8 cellular contexts compared by ENCODE assay signal in the genomic region with DNA sequence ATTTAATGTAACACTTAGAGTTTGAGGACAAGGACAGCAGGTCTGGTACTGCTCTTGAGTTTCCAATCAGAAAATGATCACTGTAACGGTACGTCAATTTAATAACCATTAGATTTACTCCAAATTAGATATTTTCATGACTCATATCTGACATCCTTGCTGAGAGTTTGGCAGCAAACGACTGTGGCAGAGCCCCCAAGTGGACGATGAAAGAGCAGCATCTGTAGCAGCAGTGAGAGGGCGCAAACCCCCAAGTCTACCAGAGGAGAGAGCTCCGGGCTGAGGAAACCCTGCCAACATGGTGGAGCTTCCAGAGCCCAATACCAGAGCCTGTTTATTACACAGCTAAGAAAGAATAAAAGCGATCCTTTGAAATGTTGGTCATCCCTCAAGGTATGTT.
DNase-seq lines count a peak whose midpoint lies in the region; ATAC-seq and TF ChIP-seq lines count a peak whose summit lies in the region.

No MANE protein-coding gene starts in this region.

- CTCF ChIA-PET in PC-9 (lab: Charles Lee) = interaction anchor here (1.0 kb wide), 1 partner anchor 72 kb away, joined by 4 read pairs; no protein-coding TSS in a partner anchor

- no peaks in the 10 kb centered on the region for H3K4me1 ChIP-seq in PC-9 (replicated peaks; ENCODE audit: insufficient read depth)
- H3K4me1 ChIP-seq in colonic mucosa = no peaks in the 10 kb centered on the region

- TF ChIP-seq CTCF in PC-9 (conservative IDR thresholded peaks at IDR 0.05) (peak; percentile 41; the same call in 1 of the 2 replicates), colonic mucosa (IDR thresholded peaks at IDR 0.05) (peak; percentile 50)

- no peak overlapping the region for H3K27ac ChIP-seq in PC-9
- no peak overlapping the region for H3K27ac ChIP-seq in colonic mucosa

- H3K9me2 ChIP-seq in PC-9 (ENCODE audit: insufficient read depth) = no peaks in the 10 kb centered on the region

- no peak overlapping the region for H3K4me2 ChIP-seq in PC-9

- H3K9me3 ChIP-seq in PC-9 (ENCODE audit: insufficient read depth, low read depth) (no peaks in the 10 kb centered on the region), colonic mucosa (no peaks in the 10 kb centered on the region)

- H3K79me2 ChIP-seq in PC-9 (ENCODE audit: low read depth) = no peaks in the 10 kb centered on the region

- no TSS peak for BruUV-seq in PC-9 (replicated peaks; lab: Mats Ljungman, UMichigan)

- POLR2A ChIA-PET in PC-9 (lab: Charles Lee; ENCODE audit: unreplicated experiment) = interaction anchor here (0.6 kb wide), 1 partner anchor 395 kb away, joined by 5 read pairs; no protein-coding TSS in a partner anchor

- intact Hi-C loops in PC-9 (cut with micrococcal nuclease; ENCODE audit: unreplicated experiment) (loop anchor here (1.0 to 5.0 kb wide), 2 partner anchors 70 to 332 kb away; no protein-coding TSS in a partner anchor), colonic mucosa (cut with DNase I) (no loop called here)

- H3K4me3 ChIP-seq in PC-9 (no peak overlapping the region), colonic mucosa (no peak overlapping the region)

- ATAC-seq in GM21515 (IDR thresholded peaks at IDR 0.05; ENCODE audit: unreplicated experiment) = peak; percentile 95
- ATAC-seq in HG03558 (IDR thresholded peaks at IDR 0.05; ENCODE audit: extremely low read depth, unreplicated experiment) = peak; percentile 89

- H3K36me3 ChIP-seq in PC-9 (ENCODE audit: low read depth) = no peaks in the 10 kb centered on the region
- no peaks in the 10 kb centered on the region for H3K36me3 ChIP-seq in colonic mucosa

- H4K20me1 ChIP-seq in PC-9 (ENCODE audit: insufficient read depth) = no peaks in the 10 kb centered on the region

- H3K9ac ChIP-seq in colonic mucosa (ENCODE audit: low read depth in 2 of 2, low read length in 2 of 2) = no peak overlapping the region

- no peaks in the 10 kb centered on the region for H3F3A ChIP-seq in PC-9 (ENCODE audit: insufficient read depth, low read depth)

- DNase-seq in NCI-H526 (lab: John Stamatoyannopoulos, UW) (peak; percentile 4 to 54), NCI-H526 treated with DMSO at 0.1 percent for 48 hours (lab: John Stamatoyannopoulos, UW) (no peak), PC-9 (peak in 1 of 2 experiments; percentile 14), colonic mucosa (no peak), lung microvascular endothelial cell (ENCODE audit: low read depth in 2 of 2) (peak; percentile 62 to 78), NCI-H2029 (lab: John Stamatoyannopoulos, UW) (no peak)

- no peak overlapping the region for H2AFZ ChIP-seq in PC-9

- H3K27me3 ChIP-seq in PC-9 (ENCODE audit: insufficient read depth, low read depth) (no peaks in the 10 kb centered on the region), colonic mucosa (no peaks in the 10 kb centered on the region)

Comparison
In these comparisons a context has a peak if more than half of its experiments do, and no peak if none do; other contexts are left out.
1. DNase-seq: peak in NCI-H526 (2 of 2) and lung microvascular endothelial cell (2 of 2); none in NCI-H526 treated with DMSO at 0.1 percent for 48 hours (single experiment), colonic mucosa (single experiment) and NCI-H2029 (single experiment).